ENCODE assay signal across 1 cellular context in genomic region chr1:201877877-201878339, GRCh38.
A peak's percentile ranks its signal among the peaks of the same experiment; 100 is the strongest.
TF ChIP-seq lines count a peak whose summit lies in the region.

No MANE protein-coding gene starts in this region.

TF ChIP-seq in SK-N-SH, 30 proteins besides CTCF, POLR2A, EP300 and RAD21 (continued from another document):
- no peak for TF ChIP-seq USF1 (IDR thresholded peaks at IDR 0.05; ENCODE audit: borderline replicate concordance, low read depth)
- TF ChIP-seq POLR2AphosphoS5 (IDR thresholded peaks at IDR 0.05; ENCODE audit: low read depth, low read length), result peak; percentile 28; the same call in 1 of the 2 replicates
- no peak for TF ChIP-seq NRF1 (IDR thresholded peaks at IDR 0.05; ENCODE audit: low read depth, low read length)
- no peak for TF ChIP-seq RFX5 (IDR thresholded peaks at IDR 0.05; ENCODE audit: low read length)
